Comparison of ENCODE assay signal across 8 cellular contexts in genomic region chr19:2607712-2608601, GRCh38.
DNase-seq lines count a peak whose midpoint lies in the region; ATAC-seq lines count a peak whose summit lies in the region.

No MANE protein-coding gene starts in this region.

- ATAC-seq in GM18502 (IDR thresholded peaks at IDR 0.05; ENCODE audit: poor library complexity, unreplicated experiment) (peak; percentile 43), HG02870 (IDR thresholded peaks at IDR 0.05; ENCODE audit: unreplicated experiment) (peak; percentile 50)

- peaks cover 20% of the 10 kb centered on the region for H3K27me3 Mint-ChIP-seq in activated CD4-positive, alpha-beta T cell treated with anti-CD3 and anti-CD28 coated beads, Interleukin-2, amount 10 ng/mL, durations not matched to agents 24 days and 14 days
- H3K27me3 Mint-ChIP-seq in stimulated activated naive CD8-positive, alpha-beta T cell treated with anti-CD3 and anti-CD28 coated beads, Interleukin-15, Interleukin-2, amounts not matched to agents 100 ng/mL and 50 ng/mL, for 24 hours: peaks cover 14% of the 10 kb centered on the region

- H3K9me3 Mint-ChIP-seq in activated CD4-positive, alpha-beta T cell treated with anti-CD3 and anti-CD28 coated beads, Interleukin-2, amount 10 ng/mL, durations not matched to agents 24 days and 14 days: no peaks in the 10 kb centered on the region
- no peaks in the 10 kb centered on the region for H3K9me3 Mint-ChIP-seq in stimulated activated naive CD8-positive, alpha-beta T cell treated with anti-CD3 and anti-CD28 coated beads, Interleukin-15, Interleukin-2, amounts not matched to agents 100 ng/mL and 50 ng/mL, for 24 hours

- intact Hi-C loops in activated CD4-positive, alpha-beta T cell treated with anti-CD3 and anti-CD28 coated beads, Interleukin-2, amount 10 ng/mL, durations not matched to agents 24 days and 14 days (cut with micrococcal nuclease): loop anchor here (1.0 to 2.0 kb wide), 3 partner anchors 9 to 45 kb away; no protein-coding TSS in a partner anchor
- intact Hi-C loops in head of caudate nucleus (cut with DNase I): loop anchor here (10.0 kb wide), 1 partner anchor 53 kb away; no protein-coding TSS in a partner anchor

- no peaks in the 10 kb centered on the region for H3K36me3 Mint-ChIP-seq in activated CD4-positive, alpha-beta T cell treated with anti-CD3 and anti-CD28 coated beads, Interleukin-2, amount 10 ng/mL, durations not matched to agents 24 days and 14 days (ENCODE audit: low read depth)
- H3K36me3 Mint-ChIP-seq in stimulated activated naive CD8-positive, alpha-beta T cell treated with anti-CD3 and anti-CD28 coated beads, Interleukin-15, Interleukin-2, amounts not matched to agents 100 ng/mL and 50 ng/mL, for 24 hours (ENCODE audit: low read depth): peaks cover 6% of the 10 kb centered on the region

- H3K4me3 Mint-ChIP-seq in activated CD4-positive, alpha-beta T cell treated with anti-CD3 and anti-CD28 coated beads, Interleukin-2, amount 10 ng/mL, durations not matched to agents 24 days and 14 days: peak overlapping the region; percentile 81
- peak overlapping the region; percentile 72 for H3K4me3 Mint-ChIP-seq in stimulated activated naive CD8-positive, alpha-beta T cell treated with anti-CD3 and anti-CD28 coated beads, Interleukin-15, Interleukin-2, amounts not matched to agents 100 ng/mL and 50 ng/mL, for 24 hours

- H3K27ac Mint-ChIP-seq in activated CD4-positive, alpha-beta T cell treated with anti-CD3 and anti-CD28 coated beads, Interleukin-2, amount 10 ng/mL, durations not matched to agents 24 days and 14 days: peak overlapping the region; percentile 81
- H3K27ac Mint-ChIP-seq in stimulated activated naive CD8-positive, alpha-beta T cell treated with anti-CD3 and anti-CD28 coated beads, Interleukin-15, Interleukin-2, amounts not matched to agents 100 ng/mL and 50 ng/mL, for 24 hours: peak overlapping the region; percentile 91

- peak; percentile 82 for DNase-seq in activated CD4-positive, alpha-beta T cell treated with anti-CD3 and anti-CD28 coated beads, Interleukin-2, amount 10 ng/mL, durations not matched to agents 24 days and 14 days
- DNase-seq in head of caudate nucleus (peak in 35 of 42 donors; percentile 52 to 88 (median 70)), islet precursor cell (no peak), NOMO-1 treated with DMSO at 0.1 percent for 48 hours (lab: John Stamatoyannopoulos, UW; ENCODE audit: unreplicated experiment) (no peak), ureter (ENCODE audit: low spot score) (no peak)

- H3K4me1 Mint-ChIP-seq in activated CD4-positive, alpha-beta T cell treated with anti-CD3 and anti-CD28 coated beads, Interleukin-2, amount 10 ng/mL, durations not matched to agents 24 days and 14 days: peaks cover 26% of the 10 kb centered on the region
- peaks cover 54% of the 10 kb centered on the region for H3K4me1 Mint-ChIP-seq in stimulated activated naive CD8-positive, alpha-beta T cell treated with anti-CD3 and anti-CD28 coated beads, Interleukin-15, Interleukin-2, amounts not matched to agents 100 ng/mL and 50 ng/mL, for 24 hours (ENCODE audit: low read depth)

Comparison
In these comparisons a context has a peak if more than half of its experiments do, and no peak if none do; other contexts are left out.
1. DNase-seq: peak in activated CD4-positive, alpha-beta T cell treated with anti-CD3 and anti-CD28 coated beads, Interleukin-2, amount 10 ng/mL, durations not matched to agents 24 days and 14 days (single experiment) and head of caudate nucleus (35 of 42); none in islet precursor cell (single experiment), NOMO-1 treated with DMSO at 0.1 percent for 48 hours (single experiment) and ureter (single experiment).